Comparison of ENCODE assay signal across 1 cellular context in the genomic region with DNA sequence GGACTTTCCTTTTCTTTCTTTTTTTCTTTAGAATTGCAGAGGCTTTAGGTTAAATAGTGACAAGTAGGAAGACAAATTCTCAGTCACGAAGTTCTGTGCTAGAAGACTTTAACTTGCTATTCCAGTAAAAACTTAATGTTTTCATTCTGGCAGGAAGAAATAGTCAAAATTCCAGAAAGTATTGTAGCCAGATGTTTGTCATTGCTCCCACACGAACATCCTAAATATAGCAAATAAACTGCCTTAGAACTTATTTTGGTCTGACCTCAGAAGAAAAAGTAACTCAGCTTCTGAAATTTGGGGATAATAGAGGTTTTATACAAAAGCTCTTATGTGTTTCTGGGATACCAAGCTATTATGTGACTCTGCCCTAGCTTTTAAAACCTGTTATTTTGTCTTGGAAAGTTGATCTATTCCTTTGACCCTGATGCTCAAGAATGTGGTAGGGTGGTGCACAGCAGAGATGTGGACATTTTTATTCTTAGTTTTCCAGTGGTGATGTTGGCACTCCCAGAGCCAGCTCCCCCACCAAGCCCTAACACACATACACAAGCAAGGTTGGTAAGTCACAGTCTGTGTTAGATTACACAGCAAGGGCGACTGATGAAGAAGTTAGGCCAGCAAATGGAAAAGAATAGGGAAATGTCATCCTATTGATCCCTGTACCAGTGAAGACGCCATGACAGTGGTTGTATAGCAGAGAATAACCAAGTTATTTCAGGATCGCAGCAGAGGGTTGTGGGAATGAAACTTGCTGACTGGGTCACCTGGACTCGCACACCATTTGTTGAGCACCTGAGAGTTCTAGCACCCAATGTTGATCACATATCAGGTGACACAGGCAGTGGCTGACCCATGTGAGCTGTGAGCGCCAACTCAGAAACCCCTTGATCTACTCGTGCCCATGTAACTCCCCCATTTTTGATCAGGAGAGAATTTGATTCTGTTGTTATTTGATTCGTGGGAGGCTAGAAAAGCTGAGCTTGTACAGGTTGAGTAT.
TF ChIP-seq lines count a peak whose summit lies in the region.

No MANE protein-coding gene starts in this region.

TF ChIP-seq in GM12878, 131 proteins besides CTCF, POLR2A, EP300 and RAD21:
- no peak for TF ChIP-seq TAF1 (IDR thresholded peaks at IDR 0.05; ENCODE audit: borderline replicate concordance, low read depth, low read length)
- TF ChIP-seq YY1 (IDR thresholded peaks at IDR 0.05; ENCODE audit: low read depth, low read length) = no peak
